ENCODE assay signal across 8 cellular contexts in genomic region chr16:68843482-68844210, GRCh38. TPM values are rescaled to one million over a fixed set of nuclear protein-coding genes. Genes with fewer than 3 reads are reported as not detected.
DNase-seq lines count a peak whose midpoint lies in the region; ATAC-seq and FAIRE-seq lines count a peak whose summit lies in the region.

Gene TANGO6, plus strand, starts transcription at chr16:68843531. Its CDS starts 87 bp downstream, at chr16:68843618.

- CTCF ChIA-PET in activated CD8-positive, alpha-beta memory T cell treated with anti-CD3 and anti-CD28 coated beads, Interleukin-2, amount 10 ng/mL, durations not matched to agents 7 days and 5 days (lab: Charles Lee): interaction anchor here (1.1 to 2.4 kb wide), 5 partner anchors 9 to 322 kb away, joined by 3 to 12 read pairs (median 8); no protein-coding TSS in a partner anchor

- peak within 1 kb of the TSS; percentile 96 for H3K9ac ChIP-seq in NT2/D1 (ENCODE audit: insufficient read length, low read depth)

- H3K27ac ChIP-seq in mesodermal cell (ENCODE audit: low read depth, low read length, severe bottlenecking): peak within 1 kb of the TSS; percentile 89

- H3K9me3 ChIP-seq in NT2/D1 (ENCODE audit: insufficient read depth, low read length) (no peaks in the 10 kb centered on the region), mesodermal cell (ENCODE audit: control insufficient read depth, low read length) (no peaks in the 10 kb centered on the region)

- H3K27ac Mint-ChIP-seq in activated CD8-positive, alpha-beta memory T cell treated with anti-CD3 and anti-CD28 coated beads, Interleukin-2, amount 10 ng/mL, durations not matched to agents 7 days and 5 days: peak within 1 kb of the TSS; percentile 89

- no peaks in the 10 kb centered on the region for H3K9me3 Mint-ChIP-seq in activated CD8-positive, alpha-beta memory T cell treated with anti-CD3 and anti-CD28 coated beads, Interleukin-2, amount 10 ng/mL, durations not matched to agents 7 days and 5 days (ENCODE audit: low read depth)

- ATAC-seq in GM21367 (IDR thresholded peaks at IDR 0.05; ENCODE audit: unreplicated experiment): peak; percentile 80
- ATAC-seq in activated CD8-positive, alpha-beta memory T cell treated with anti-CD3 and anti-CD28 coated beads, Interleukin-2, amount 10 ng/mL, durations not matched to agents 7 days and 5 days: peak; percentile 94

- H3K4me3 ChIP-seq in NT2/D1 (ENCODE audit: insufficient read length, low read depth) (peak within 1 kb of the TSS; percentile 91), mesodermal cell (ENCODE audit: extremely low read depth, insufficient read depth, low read length, poor library complexity, severe bottlenecking) (peak within 1 kb of the TSS; percentile 85)

- 0 to 2% methylated on average over 53 of the region's 55 CpGs for WGBS in mesodermal cell (ENCODE audit: insufficient coverage in 2 of 2), 2 experiments

- DNase-seq in COR-L47 (lab: John Stamatoyannopoulos, UW) (peak; percentile 79), HTR-8/SVneo (ENCODE audit: insufficient read length, low spot score) (peak; percentile 85), NT2/D1 (ENCODE audit: low read depth, low spot score) (peak; percentile 87)
- DNase-seq in activated CD8-positive, alpha-beta memory T cell treated with anti-CD3 and anti-CD28 coated beads, Interleukin-2, amount 10 ng/mL, durations not matched to agents 7 days and 5 days: peak; percentile 93
- DNase-seq in stimulated activated CD8-positive, alpha-beta memory T cell treated with anti-CD3 and anti-CD28 coated beads, Interleukin-15, amount 100 ng/mL, for 48 hours (ENCODE audit: low read depth in 2 of 2): peak; percentile 84 to 89

- peak; percentile 28 for FAIRE-seq in HTR-8/SVneo (lab: Jason Lieb, UNC)

- H3K36me3 ChIP-seq in NT2/D1 (ENCODE audit: insufficient read depth, insufficient read length, low read length): peaks cover 9% of the 10 kb centered on the region
- H3K36me3 ChIP-seq in mesodermal cell (ENCODE audit: control insufficient read depth, insufficient read depth, low read length): no peaks in the 10 kb centered on the region

- peaks cover 32% of the 10 kb centered on the region for H3K4me1 Mint-ChIP-seq in activated CD8-positive, alpha-beta memory T cell treated with anti-CD3 and anti-CD28 coated beads, Interleukin-2, amount 10 ng/mL, durations not matched to agents 7 days and 5 days

- H3K27me3 ChIP-seq in NT2/D1 (ENCODE audit: insufficient read depth, insufficient read length): no peaks in the 10 kb centered on the region

- H3K4me3 Mint-ChIP-seq in activated CD8-positive, alpha-beta memory T cell treated with anti-CD3 and anti-CD28 coated beads, Interleukin-2, amount 10 ng/mL, durations not matched to agents 7 days and 5 days: peak within 1 kb of the TSS; percentile 89

- no peaks in the 10 kb centered on the region for H3K4me1 ChIP-seq in NT2/D1 (ENCODE audit: insufficient read depth, insufficient read length)
- no peaks in the 10 kb centered on the region for H3K4me1 ChIP-seq in mesodermal cell (ENCODE audit: control insufficient read depth, insufficient read depth, low read length, poor library complexity, severe bottlenecking)

- no peaks in the 10 kb centered on the region for H3K27me3 Mint-ChIP-seq in activated CD8-positive, alpha-beta memory T cell treated with anti-CD3 and anti-CD28 coated beads, Interleukin-2, amount 10 ng/mL, durations not matched to agents 7 days and 5 days

- in situ Hi-C loops in endometrial microvascular endothelial cells (cut with HindIII; ENCODE audit: inconsistent ontology term, low pct_unique_long_range_greater_than_20kb, low sequenced_read_pairs): no loop called here

- peaks cover 3% of the 10 kb centered on the region for H3K36me3 Mint-ChIP-seq in activated CD8-positive, alpha-beta memory T cell treated with anti-CD3 and anti-CD28 coated beads, Interleukin-2, amount 10 ng/mL, durations not matched to agents 7 days and 5 days

RNA-seq across cellular contexts. Expression of gene TANGO6, which starts in this region (rescaled TPM):
- total RNA-seq in activated CD8-positive, alpha-beta memory T cell treated with anti-CD3 and anti-CD28 coated beads, Interleukin-2, amount 10 ng/mL, durations not matched to agents 7 days and 5 days: 10 to 100 TPM; 20.2 to 22.3 TPM
- total RNA-seq in endometrial microvascular endothelial cells (ENCODE audit: inconsistent ontology term): 11.3 TPM
- polyA plus RNA-seq in mesodermal cell (2013, experiment 1 of 2): 5.9 TPM
- 4.7 TPM for polyA plus RNA-seq in mesodermal cell (2013, experiment 2 of 2)

Comparison
In these comparisons a context has a peak if more than half of its experiments do, and no peak if none do; other contexts are left out.
1. Peak in every context shown above with its lines: DNase-seq, ATAC-seq, H3K4me3 ChIP-seq and H3K27ac ChIP-seq.